In the genomic region with DNA sequence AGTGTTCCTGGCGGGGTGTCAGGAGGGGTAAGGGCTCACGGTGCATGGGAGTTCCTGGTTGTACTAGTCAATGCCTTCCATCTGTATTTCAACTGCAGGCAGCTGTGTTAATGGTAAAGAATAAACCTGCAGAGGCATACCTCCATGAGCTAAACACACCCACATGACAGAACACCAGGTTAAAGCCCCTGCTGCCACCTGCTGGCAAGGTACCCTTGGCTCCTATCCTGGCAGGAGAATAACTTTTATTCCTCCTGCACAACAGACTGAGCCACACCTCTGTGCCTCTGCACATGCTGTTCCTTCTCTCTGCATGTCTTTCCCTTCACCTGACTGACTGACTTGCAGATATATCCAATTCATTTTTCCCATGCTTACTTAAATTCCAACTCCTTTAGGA, we compare ENCODE assay signal across 1 cellular context.
TF ChIP-seq lines count a peak whose summit lies in the region.

No MANE protein-coding gene starts in this region.

TF ChIP-seq in HCT116, 20 proteins besides CTCF, POLR2A, EP300 and RAD21 (continued from another document):
- TF ChIP-seq, protein P1, sequence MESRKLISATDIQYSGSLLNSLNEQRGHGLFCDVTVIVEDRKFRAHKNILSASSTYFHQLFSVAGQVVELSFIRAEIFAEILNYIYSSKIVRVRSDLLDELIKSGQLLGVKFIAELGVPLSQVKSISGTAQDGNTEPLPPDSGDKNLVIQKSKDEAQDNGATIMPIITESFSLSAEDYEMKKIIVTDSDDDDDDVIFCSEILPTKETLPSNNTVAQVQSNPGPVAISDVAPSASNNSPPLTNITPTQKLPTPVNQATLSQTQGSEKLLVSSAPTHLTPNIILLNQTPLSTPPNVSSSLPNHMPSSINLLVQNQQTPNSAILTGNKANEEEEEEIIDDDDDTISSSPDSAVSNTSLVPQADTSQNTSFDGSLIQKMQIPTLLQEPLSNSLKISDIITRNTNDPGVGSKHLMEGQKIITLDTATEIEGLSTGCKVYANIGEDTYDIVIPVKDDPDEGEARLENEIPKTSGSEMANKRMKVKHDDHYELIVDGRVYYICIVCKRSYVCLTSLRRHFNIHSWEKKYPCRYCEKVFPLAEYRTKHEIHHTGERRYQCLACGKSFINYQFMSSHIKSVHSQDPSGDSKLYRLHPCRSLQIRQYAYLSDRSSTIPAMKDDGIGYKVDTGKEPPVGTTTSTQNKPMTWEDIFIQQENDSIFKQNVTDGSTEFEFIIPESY (IDR thresholded peaks at IDR 0.05; ENCODE audit: extremely low read depth, insufficient replicate concordance, low read length): no peak
- TF ChIP-seq ELF1 (IDR thresholded peaks at IDR 0.05; ENCODE audit: borderline replicate concordance, low read depth) (no peak), SP1 (IDR thresholded peaks at IDR 0.05; ENCODE audit: low read depth) (no peak), EZH2 (IDR thresholded peaks at IDR 0.05) (no peak), SIN3A (IDR thresholded peaks at IDR 0.05; ENCODE audit: low read depth) (no peak), ZFX (IDR thresholded peaks at IDR 0.05) (no peak), CEBPB (IDR thresholded peaks at IDR 0.05; ENCODE audit: low read depth) (no peak), YY1 (IDR thresholded peaks at IDR 0.05; ENCODE audit: extremely low read depth, insufficient replicate concordance, low read depth, low read length) (no peak), CBX3 (IDR thresholded peaks at IDR 0.05; ENCODE audit: low read depth) (no peak)
- TF ChIP-seq, protein P2, sequence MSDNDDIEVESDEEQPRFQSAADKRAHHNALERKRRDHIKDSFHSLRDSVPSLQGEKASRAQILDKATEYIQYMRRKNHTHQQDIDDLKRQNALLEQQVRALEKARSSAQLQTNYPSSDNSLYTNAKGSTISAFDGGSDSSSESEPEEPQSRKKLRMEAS (IDR thresholded peaks at IDR 0.05): no peak
- TF ChIP-seq, protein P3, sequence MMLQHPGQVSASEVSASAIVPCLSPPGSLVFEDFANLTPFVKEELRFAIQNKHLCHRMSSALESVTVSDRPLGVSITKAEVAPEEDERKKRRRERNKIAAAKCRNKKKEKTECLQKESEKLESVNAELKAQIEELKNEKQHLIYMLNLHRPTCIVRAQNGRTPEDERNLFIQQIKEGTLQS (IDR thresholded peaks at IDR 0.05): no peak
